In the genomic region with DNA sequence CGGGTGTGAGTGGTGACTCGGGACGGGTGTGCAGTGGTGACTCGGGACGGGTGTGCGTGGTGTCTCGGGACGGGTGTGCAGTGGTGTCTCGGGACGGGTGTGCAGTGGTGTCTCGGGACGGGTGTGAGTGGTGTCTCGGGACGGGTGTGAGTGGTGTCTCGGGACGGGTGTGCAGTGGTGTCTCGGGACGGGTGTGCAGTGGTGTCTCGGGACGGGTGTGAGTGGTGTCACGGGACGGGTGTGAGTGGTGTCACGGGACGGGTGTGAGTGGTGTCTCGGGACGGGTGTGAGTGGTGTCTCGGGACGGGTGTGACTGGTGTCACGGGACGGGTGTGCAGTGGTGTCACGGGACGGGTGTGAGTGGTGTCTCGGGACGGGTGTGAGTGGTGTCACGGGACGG, we compare ENCODE assay signal across 1 cellular context. TPM values are rescaled to one million over a fixed set of nuclear protein-coding genes. Genes with fewer than 3 reads are reported as not detected.
"Had no signal": no experiment of that assay in that cellular context is flagged by ENCODE, and none has a peak within 500 bp of the region (broad histone marks: within the 10 kb centered on the region; RNA-seq: fewer than 3 reads in every experiment).

No MANE protein-coding gene starts in this region.

RNA-seq across cellular contexts. Expression of a gene that starts 57.9 kb away (rescaled TPM):
- total RNA-seq: GM12878 had no signal
- polyA plus RNA-seq: GM12878 had no signal
